In genomic region chr17:59427425-59427921, GRCh38 we compare ENCODE assay signal across 8 cellular contexts.
DNase-seq lines count a peak whose midpoint lies in the region; ATAC-seq and TF ChIP-seq lines count a peak whose summit lies in the region.

No MANE protein-coding gene starts in this region.

- no peaks in the 10 kb centered on the region for H3K9me3 ChIP-seq in Peyer's patch
- H3K9me3 ChIP-seq in naive thymus-derived CD4-positive, alpha-beta T cell (ENCODE audit: control insufficient read depth in 2 of 3, low read length in 3 of 3): no peaks in the 10 kb centered on the region
- H3K9me3 ChIP-seq in thyroid gland: no peaks in the 10 kb centered on the region
- H3K9me3 ChIP-seq in HAP-1: no peaks in the 10 kb centered on the region

- peaks cover 56% of the 10 kb centered on the region for H3K4me1 Mint-ChIP-seq in dendritic cell treated with granulocyte-macrophage colony-stimulating factor and Interleukin-4, amounts not matched to agents 40 ng/mL and 50 ng/mL, for 4 days (ENCODE audit: low read depth)
- H3K4me1 Mint-ChIP-seq in naive thymus-derived CD4-positive, alpha-beta T cell: peaks cover 0 to 21% (median 7%) of the 10 kb centered on the region in 7 donors

- no peaks in the 10 kb centered on the region for H3K36me3 Mint-ChIP-seq in dendritic cell treated with granulocyte-macrophage colony-stimulating factor and Interleukin-4, amounts not matched to agents 40 ng/mL and 50 ng/mL, for 4 days (ENCODE audit: low read depth)
- peaks cover 0 to 5% (median under 1%) of the 10 kb centered on the region in 5 donors for H3K36me3 Mint-ChIP-seq in naive thymus-derived CD4-positive, alpha-beta T cell

- POLR2A ChIA-PET in naive thymus-derived CD4-positive, alpha-beta T cell (lab: Charles Lee): interaction anchor here (1.0 to 2.0 kb wide), 2 partner anchors 62 to 95 kb away, joined by 4 to 10 read pairs; no protein-coding TSS in a partner anchor

- intact Hi-C loops in dendritic cell treated with granulocyte-macrophage colony-stimulating factor and Interleukin-4, amounts not matched to agents 40 ng/mL and 50 ng/mL, for 4 days (cut with micrococcal nuclease): no loop called here
- intact Hi-C loops in naive thymus-derived CD4-positive, alpha-beta T cell (cut with micrococcal nuclease): loop anchor here in 1 of 2 donors (1.0 to 5.0 kb wide), 3 partner anchors 65 to 116 kb away; no protein-coding TSS in a partner anchor
- intact Hi-C loops in thyroid gland (cut with DNase I): no loop called here

- H3K27me3 ChIP-seq in Peyer's patch: no peaks in the 10 kb centered on the region
- no peaks in the 10 kb centered on the region for H3K27me3 ChIP-seq in naive thymus-derived CD4-positive, alpha-beta T cell (ENCODE audit: control insufficient read depth in 2 of 2, insufficient read depth in 2 of 2, low read length in 2 of 2)
- H3K27me3 ChIP-seq in thyroid gland: no peaks in the 10 kb centered on the region
- H3K27me3 ChIP-seq in HAP-1 (ENCODE audit: low read depth): no peaks in the 10 kb centered on the region

- H3K36me3 ChIP-seq in Peyer's patch (no peaks in the 10 kb centered on the region), thyroid gland (no peaks in the 10 kb centered on the region), HAP-1 (replicated peaks) (no peaks in the 10 kb centered on the region)
- H3K36me3 ChIP-seq in naive thymus-derived CD4-positive, alpha-beta T cell (ENCODE audit: control insufficient read depth in 2 of 3, insufficient read depth in 3 of 3, low read length in 3 of 3): no peaks in the 10 kb centered on the region

- CTCF ChIA-PET in naive thymus-derived CD4-positive, alpha-beta T cell (lab: Charles Lee): interaction anchor here (0.5 to 2.8 kb wide), 12 partner anchors 14 to 117 kb away, joined by 3 to 21 read pairs (median 5); no protein-coding TSS in a partner anchor

- no peak overlapping the region for H3K4me3 Mint-ChIP-seq in dendritic cell treated with granulocyte-macrophage colony-stimulating factor and Interleukin-4, amounts not matched to agents 40 ng/mL and 50 ng/mL, for 4 days
- H3K4me3 Mint-ChIP-seq in naive thymus-derived CD4-positive, alpha-beta T cell: no peak overlapping the region

- H3K4me3 ChIP-seq in Peyer's patch (no peak overlapping the region), thyroid gland (replicated peaks in 1 of 3) (no peak overlapping the region), HAP-1 (no peak overlapping the region)
- no peak overlapping the region for H3K4me3 ChIP-seq in naive thymus-derived CD4-positive, alpha-beta T cell (ENCODE audit: low read length)

- WGBS in thyroid gland, 2 donors: 7% methylated on average over 5 of the region's 5 CpGs

- H3K27ac ChIP-seq in Peyer's patch (peak overlapping the region; percentile 21 to 88 (median 42)), thyroid gland (peak overlapping the region; percentile 65 to 86 (median 81))
- H3K27ac ChIP-seq in naive thymus-derived CD4-positive, alpha-beta T cell (ENCODE audit: low read depth, low read length): no peak overlapping the region

- no peak for TF ChIP-seq CTCF in Peyer's patch (IDR thresholded peaks at IDR 0.05)
- TF ChIP-seq CTCF in thyroid gland (IDR thresholded peaks at IDR 0.05): peak in 4 of 6 experiments; percentile 18 to 41 (median 30)

- DNase-seq in ACHN (peak; percentile 36), Peyer's patch (no peak), thyroid gland (peak; percentile 67 to 68), HAP-1 (ENCODE audit: low spot score in 2 of 2) (no peak)
- peak in 5 of 9 donors; percentile 15 to 49 (median 21) for DNase-seq in naive thymus-derived CD4-positive, alpha-beta T cell

- in situ Hi-C loops in ACHN (cut with HindIII; ENCODE audit: low pct_ligation_motif_present, low pct_unique_long_range_greater_than_20kb, low sequenced_read_pairs): loop anchor here (25.0 kb wide), 1 partner anchor 90 kb away; the partner anchor contains the start of gene YPEL2
- in situ Hi-C loops in HAP-1 (cut with MboI; ENCODE audit: low sequenced_read_pairs): no loop called here

- TF ChIP-seq POLR2A in Peyer's patch (IDR thresholded peaks at IDR 0.05) (no peak), thyroid gland (IDR thresholded peaks at IDR 0.05) (no peak)

- no peaks in the 10 kb centered on the region for H3K27me3 Mint-ChIP-seq in dendritic cell treated with granulocyte-macrophage colony-stimulating factor and Interleukin-4, amounts not matched to agents 40 ng/mL and 50 ng/mL, for 4 days
- peaks cover 0 to 5% (median 0%) of the 10 kb centered on the region in 5 donors for H3K27me3 Mint-ChIP-seq in naive thymus-derived CD4-positive, alpha-beta T cell

- H3K4me1 ChIP-seq in Peyer's patch (peaks cover 0 to 25% (median 0%) of the 10 kb centered on the region in 4 donors), thyroid gland (peaks cover 41 to 67% of the 10 kb centered on the region in 2 donors), HAP-1 (no peaks in the 10 kb centered on the region)
- no peaks in the 10 kb centered on the region for H3K4me1 ChIP-seq in naive thymus-derived CD4-positive, alpha-beta T cell (ENCODE audit: control insufficient read depth in 2 of 2, insufficient read depth in 2 of 2, low read length in 2 of 2)

- H3K9me3 Mint-ChIP-seq in dendritic cell treated with granulocyte-macrophage colony-stimulating factor and Interleukin-4, amounts not matched to agents 40 ng/mL and 50 ng/mL, for 4 days: peaks cover 1% of the 10 kb centered on the region
- peaks cover 0 to 5% (median 3%) of the 10 kb centered on the region in 11 donors for H3K9me3 Mint-ChIP-seq in naive thymus-derived CD4-positive, alpha-beta T cell

- no peak for ATAC-seq in naive thymus-derived CD4-positive, alpha-beta T cell
- ATAC-seq in GM18498 (IDR thresholded peaks at IDR 0.05; ENCODE audit: unreplicated experiment) (no peak), HG03025 (IDR thresholded peaks at IDR 0.05; ENCODE audit: low FRiP score, unreplicated experiment) (no peak)

- peak overlapping the region; percentile 56 for H3K27ac Mint-ChIP-seq in dendritic cell treated with granulocyte-macrophage colony-stimulating factor and Interleukin-4, amounts not matched to agents 40 ng/mL and 50 ng/mL, for 4 days
- H3K27ac Mint-ChIP-seq in naive thymus-derived CD4-positive, alpha-beta T cell: no peak overlapping the region

Comparison
In these comparisons a context has a peak if more than half of its experiments do, and no peak if none do; other contexts are left out.
1. DNase-seq: peak in ACHN (single experiment), naive thymus-derived CD4-positive, alpha-beta T cell (5 of 9) and thyroid gland (2 of 2); none in Peyer's patch (0 of 3) and HAP-1 (0 of 2).
2. CTCF ChIP-seq: peak in thyroid gland (4 of 6); none in Peyer's patch (0 of 6).